Comparison of ENCODE assay signal across 31 cellular contexts in the genomic region with DNA sequence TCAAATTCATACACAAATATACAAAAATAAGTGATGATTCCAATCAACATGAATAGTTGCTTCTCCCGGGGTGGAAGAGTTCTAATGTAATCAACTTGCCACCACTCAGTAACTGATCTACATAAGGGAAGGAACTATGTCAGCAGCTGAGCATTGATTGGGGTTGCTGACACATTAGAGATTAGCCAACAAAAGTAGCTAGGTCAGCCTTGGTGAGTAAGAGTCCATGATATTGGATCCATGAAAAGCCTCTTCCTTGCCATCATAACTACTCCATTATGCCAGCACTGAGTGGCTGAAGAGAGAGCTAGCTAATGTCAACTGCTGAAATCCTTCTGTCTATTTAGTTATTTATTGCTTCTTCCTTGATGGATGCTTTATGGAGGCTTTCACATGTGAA.
"Had no signal": no experiment of that assay in that cellular context is flagged by ENCODE, and none has a peak within 500 bp of the region (broad histone marks: within the 10 kb centered on the region; RNA-seq: fewer than 3 reads in every experiment).

No MANE protein-coding gene starts in this region.

- H3K36me3 ChIP-seq: adrenal gland, cardiac muscle cell, colonic mucosa, esophagus muscularis mucosa, heart left ventricle had no signal

- H3K4me1 ChIP-seq: adrenal gland, body of pancreas, colonic mucosa, esophagus muscularis mucosa, heart left ventricle had no signal

- H3K27me3 ChIP-seq: adrenal gland, body of pancreas, cardiac muscle cell, colonic mucosa, esophagus muscularis mucosa, heart left ventricle had no signal

- H3K27me3 Mint-ChIP-seq: activated CD4-positive, alpha-beta memory T cell treated with anti-CD3 and anti-CD28 coated beads for 36 hours; activated CD4-positive, alpha-beta T cell treated with anti-CD3 and anti-CD28 coated beads for 36 hours; activated CD4-positive, alpha-beta T cell treated with anti-CD3 and anti-CD28 coated beads, Interleukin-2, amount 10 ng/mL, durations not matched to agents 24 days and 14 days; activated CD8-positive, alpha-beta memory T cell treated with anti-CD3 and anti-CD28 coated beads, Interleukin-2, amount 10 ng/mL, durations not matched to agents 7 days and 5 days; activated naive CD4-positive, alpha-beta T cell treated with anti-CD3 and anti-CD28 coated beads, Interleukin-2, amount 50 U/mL, for 24 hours; activated naive CD8-positive, alpha-beta T cell treated with anti-CD3 and anti-CD28 coated beads for 36 hours; activated naive CD8-positive, alpha-beta T cell treated with anti-CD3 and anti-CD28 coated beads, Interleukin-2, amount 50 U/mL, for 24 hours had no signal

- H3K27ac Mint-ChIP-seq: activated CD4-positive, alpha-beta memory T cell treated with anti-CD3 and anti-CD28 coated beads for 36 hours; activated CD4-positive, alpha-beta T cell treated with anti-CD3 and anti-CD28 coated beads for 36 hours; activated CD4-positive, alpha-beta T cell treated with anti-CD3 and anti-CD28 coated beads, Interleukin-2, amount 10 ng/mL, durations not matched to agents 24 days and 14 days; activated CD8-positive, alpha-beta memory T cell treated with anti-CD3 and anti-CD28 coated beads, Interleukin-2, amount 10 ng/mL, durations not matched to agents 7 days and 5 days; activated CD8-positive, alpha-beta T cell treated with anti-CD3 and anti-CD28 coated beads, Interleukin-2, amount 10 ng/mL, durations not matched to agents 7 days and 5 days; activated naive CD4-positive, alpha-beta T cell treated with anti-CD3 and anti-CD28 coated beads for 36 hours; activated naive CD4-positive, alpha-beta T cell treated with anti-CD3 and anti-CD28 coated beads, Interleukin-2, amount 50 U/mL, for 24 hours; activated naive CD8-positive, alpha-beta T cell treated with anti-CD3 and anti-CD28 coated beads for 36 hours; activated naive CD8-positive, alpha-beta T cell treated with anti-CD3 and anti-CD28 coated beads, Interleukin-2, amount 50 U/mL, for 24 hours; activated T-helper 1 cell treated with anti-CD3 and anti-CD28 coated beads, Interleukin-12 subunit alpha, Interleukin-12 subunit beta, Interleukin-2, Interleukin-4 antibody, amounts not matched to agents 30 ng/mL and 10 ng/mL and 1 ng/mL, durations not matched to agents 14 hours and 24 hours and 36 hours; activated T-helper 2 cell treated with anti-CD3 and anti-CD28 coated beads, Interferon-gamma antibody, Interleukin-2, Interleukin-4, amounts not matched to agents 10 μg/mL and 5 μg/mL and 100 μg/mL, durations not matched to agents 14 hours and 24 hours and 36 hours had no signal

- H3K4me1 Mint-ChIP-seq: activated CD4-positive, alpha-beta T cell treated with anti-CD3 and anti-CD28 coated beads for 36 hours; activated CD4-positive, alpha-beta T cell treated with anti-CD3 and anti-CD28 coated beads, Interleukin-2, amount 10 ng/mL, durations not matched to agents 24 days and 14 days; activated CD8-positive, alpha-beta memory T cell treated with anti-CD3 and anti-CD28 coated beads, Interleukin-2, amount 10 ng/mL, durations not matched to agents 7 days and 5 days; activated naive CD4-positive, alpha-beta T cell treated with anti-CD3 and anti-CD28 coated beads, Interleukin-2, amount 50 U/mL, for 24 hours; activated naive CD8-positive, alpha-beta T cell treated with anti-CD3 and anti-CD28 coated beads for 36 hours; activated naive CD8-positive, alpha-beta T cell treated with anti-CD3 and anti-CD28 coated beads, Interleukin-2, amount 50 U/mL, for 24 hours had no signal

- ATAC-seq: activated CD4-positive, alpha-beta T cell treated with anti-CD3 and anti-CD28 coated beads for 36 hours; activated CD8-positive, alpha-beta memory T cell treated with anti-CD3 and anti-CD28 coated beads, Interleukin-2, amount 10 ng/mL, durations not matched to agents 7 days and 5 days; activated CD8-positive, alpha-beta T cell treated with anti-CD3 and anti-CD28 coated beads, Interleukin-2, amount 10 ng/mL, durations not matched to agents 7 days and 5 days; activated naive CD8-positive, alpha-beta T cell treated with anti-CD3 and anti-CD28 coated beads, Interleukin-2, amount 50 U/mL, for 24 hours; body of pancreas; heart left ventricle had no signal

- H3K4me3 Mint-ChIP-seq: activated CD4-positive, alpha-beta memory T cell treated with anti-CD3 and anti-CD28 coated beads for 36 hours; activated CD4-positive, alpha-beta T cell treated with anti-CD3 and anti-CD28 coated beads for 36 hours; activated CD4-positive, alpha-beta T cell treated with anti-CD3 and anti-CD28 coated beads, Interleukin-2, amount 10 ng/mL, durations not matched to agents 24 days and 14 days; activated CD8-positive, alpha-beta memory T cell treated with anti-CD3 and anti-CD28 coated beads, Interleukin-2, amount 10 ng/mL, durations not matched to agents 7 days and 5 days; activated CD8-positive, alpha-beta T cell treated with anti-CD3 and anti-CD28 coated beads, Interleukin-2, amount 10 ng/mL, durations not matched to agents 7 days and 5 days; activated naive CD4-positive, alpha-beta T cell treated with anti-CD3 and anti-CD28 coated beads for 36 hours; activated naive CD4-positive, alpha-beta T cell treated with anti-CD3 and anti-CD28 coated beads, Interleukin-2, amount 50 U/mL, for 24 hours; activated naive CD8-positive, alpha-beta T cell treated with anti-CD3 and anti-CD28 coated beads for 36 hours; activated naive CD8-positive, alpha-beta T cell treated with anti-CD3 and anti-CD28 coated beads, Interleukin-2, amount 50 U/mL, for 24 hours; activated T-helper 1 cell treated with anti-CD3 and anti-CD28 coated beads, Interleukin-12 subunit alpha, Interleukin-12 subunit beta, Interleukin-2, Interleukin-4 antibody, amounts not matched to agents 30 ng/mL and 10 ng/mL and 1 ng/mL, durations not matched to agents 14 hours and 24 hours and 36 hours had no signal

- H3K36me3 Mint-ChIP-seq: activated CD4-positive, alpha-beta memory T cell treated with anti-CD3 and anti-CD28 coated beads for 36 hours; activated CD8-positive, alpha-beta memory T cell treated with anti-CD3 and anti-CD28 coated beads, Interleukin-2, amount 10 ng/mL, durations not matched to agents 7 days and 5 days; activated naive CD4-positive, alpha-beta T cell treated with anti-CD3 and anti-CD28 coated beads, Interleukin-2, amount 50 U/mL, for 24 hours; activated naive CD8-positive, alpha-beta T cell treated with anti-CD3 and anti-CD28 coated beads for 36 hours had no signal

- H3K4me3 ChIP-seq: adrenal gland, body of pancreas, cardiac muscle cell, colonic mucosa, esophagus muscularis mucosa, heart left ventricle had no signal

- H3K9me3 Mint-ChIP-seq: activated naive CD4-positive, alpha-beta T cell treated with anti-CD3 and anti-CD28 coated beads, Interleukin-2, amount 50 U/mL, for 24 hours had no signal

- H3K27ac ChIP-seq: adrenal gland, body of pancreas, cardiac muscle cell, colonic mucosa, esophagus muscularis mucosa, heart left ventricle had no signal

- DNase-seq: activated CD4-positive, alpha-beta memory T cell treated with anti-CD3 and anti-CD28 coated beads for 36 hours; activated CD4-positive, alpha-beta T cell treated with anti-CD3 and anti-CD28 coated beads for 36 hours; activated CD4-positive, alpha-beta T cell treated with anti-CD3 and anti-CD28 coated beads, Interleukin-2, amount 10 ng/mL, durations not matched to agents 24 days and 14 days; activated CD4-positive, CD25-positive, alpha-beta regulatory T cell; activated CD4-positive, CD25-positive, alpha-beta regulatory T cell treated with anti-CD3 and anti-CD28 coated beads, Interleukin-2, amount 50 U/mL, for 72 hours; activated CD8-positive, alpha-beta memory T cell treated with anti-CD3 and anti-CD28 coated beads, Interleukin-2, amount 10 ng/mL, durations not matched to agents 7 days and 5 days; activated CD8-positive, alpha-beta memory T cell treated with anti-CD3 and anti-CD28 coated beads, Interleukin-2, amount 50 U/mL, for 4 hours; activated CD8-positive, alpha-beta T cell treated with anti-CD3 and anti-CD28 coated beads, Interleukin-2, amount 10 ng/mL, durations not matched to agents 7 days and 5 days; activated effector memory CD4-positive, alpha-beta T cell treated with anti-CD3 and anti-CD28 coated beads, Interleukin-2, amount 50 U/mL, for 16 hours; activated naive CD4-positive, alpha-beta T cell treated with anti-CD3 and anti-CD28 coated beads for 36 hours; activated naive CD8-positive, alpha-beta T cell treated with anti-CD3 and anti-CD28 coated beads for 36 hours; activated naive CD8-positive, alpha-beta T cell treated with anti-CD3 and anti-CD28 coated beads, Interleukin-2, amount 50 U/mL, for 24 hours; activated T-cell treated with anti-CD3 and anti-CD28 coated beads, Interleukin-2, amount 50 U/mL, for 1 hour; activated T-cell treated with anti-CD3 and anti-CD28 coated beads, Interleukin-2, amount 50 U/mL, for 48 hours; adrenal gland; amygdala; aorta; body of pancreas; central memory CD4-positive, alpha-beta T cell; cerebellar nuclear complex; colonic mucosa; effector CD8-positive, alpha-beta T cell; erythroblast; glutamatergic neuron; heart left ventricle; T-helper 2 cell had no signal

- H3K9me3 ChIP-seq: adrenal gland, body of pancreas, colonic mucosa had no signal
